9 cellular contexts compared by ENCODE assay signal in the genomic region with DNA sequence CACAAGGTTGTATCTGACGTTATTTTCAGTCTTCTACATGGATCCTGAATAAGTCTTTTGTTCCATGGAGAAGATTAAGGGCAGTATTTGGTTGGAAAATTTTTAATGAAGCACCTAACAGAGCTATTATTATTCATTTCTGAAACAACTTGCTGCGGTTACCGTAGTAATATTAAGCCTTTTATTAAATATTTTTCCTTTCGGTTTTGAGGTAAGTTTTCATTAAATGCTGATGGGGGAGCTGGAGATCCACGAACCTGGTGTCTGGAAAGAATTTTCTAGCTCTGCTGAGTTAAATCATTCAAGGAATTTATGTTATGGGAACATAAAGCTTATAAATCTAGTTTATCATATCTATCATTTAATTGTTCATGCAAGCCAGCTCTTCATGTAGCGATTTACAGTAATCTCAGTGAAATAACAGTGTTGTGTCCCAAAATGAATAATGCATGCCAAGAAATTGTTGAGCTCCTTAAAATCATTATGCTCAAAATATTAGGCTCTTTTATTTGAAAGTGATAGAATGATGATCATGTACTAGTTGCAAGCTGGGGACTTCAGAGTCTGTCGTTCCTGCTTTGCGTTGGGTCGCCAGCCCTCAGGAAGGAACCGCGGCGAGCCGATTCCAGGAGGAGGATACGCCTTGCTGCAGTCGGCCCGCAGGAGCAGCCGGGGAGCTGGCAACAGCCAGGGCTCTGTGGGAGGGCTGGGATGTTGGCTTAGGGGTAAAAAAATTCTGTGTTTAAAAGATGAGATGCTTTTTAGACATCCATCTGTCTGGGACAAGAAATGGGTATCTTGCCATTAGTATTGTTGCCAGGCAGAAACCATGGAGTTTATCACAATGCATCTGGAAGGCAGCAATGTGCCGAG.
DNase-seq lines count a peak whose midpoint lies in the region; ATAC-seq, FAIRE-seq and TF ChIP-seq lines count a peak whose summit lies in the region.
"Had no signal": no experiment of that assay in that cellular context is flagged by ENCODE, and none has a peak within 500 bp of the region (broad histone marks: within the 10 kb centered on the region; RNA-seq: fewer than 3 reads in every experiment).

No MANE protein-coding gene starts in this region.

- H3K4me2 ChIP-seq in HCT116 (ENCODE audit: low read length): no peak overlapping the region
- H3K4me2 ChIP-seq in keratinocyte (ENCODE audit: control insufficient read depth, extremely low read depth, insufficient read depth, low read depth, low read length): peak overlapping the region; percentile 84

- no peak for ATAC-seq in HCT116
- ATAC-seq: Panc1 had no signal

- H3K9me3 ChIP-seq in HCT116 (ENCODE audit: control insufficient read depth in 1 of 2, insufficient read depth in 1 of 2, low read depth in 1 of 2, low read length in 2 of 2): no peaks in the 10 kb centered on the region
- no peaks in the 10 kb centered on the region for H3K9me3 ChIP-seq in keratinocyte (ENCODE audit: control insufficient read depth, low read depth, low read length)
- no peaks in the 10 kb centered on the region for H3K9me3 ChIP-seq in stomach

- no TSS peak for BruUV-seq in HCT116 (replicated peaks; lab: Mats Ljungman, UMichigan)

- TF ChIP-seq RAD21 in HCT116 (IDR thresholded peaks at IDR 0.05; ENCODE audit: low read depth): peak; percentile 20; the same call in 1 of the 2 replicates

- TF ChIP-seq CTCF in HCT116 (IDR thresholded peaks at IDR 0.05 in 2 of 3, conservative IDR thresholded peaks at IDR 0.05 in 1 of 3; ENCODE audit: borderline replicate concordance in 1 of 3, insufficient read depth in 1 of 3, low read depth in 2 of 3, low read length in 2 of 3) (0 out of 6 replicates have a peak, but pooled peaks of 1 of the 3 experiments have one; percentile 27), bronchial epithelial cell (IDR thresholded peaks at IDR 0.05; ENCODE audit: insufficient read depth, low read length, severe bottlenecking) (no peak), keratinocyte (optimal IDR thresholded peaks at IDR 0.05 in 1 of 3, IDR thresholded peaks at IDR 0.05 in 1 of 3, conservative IDR thresholded peaks at IDR 0.05 in 1 of 3; ENCODE audit: extremely low read depth in 1 of 3, insufficient read depth in 2 of 3, low read length in 3 of 3) (peak in 1 of 3 experiments; percentile 45), stomach (IDR thresholded peaks at IDR 0.05) (peak in 4 of 7 experiments; percentile 6 to 20 (median 9))

- no peak for TF ChIP-seq EP300 in stomach (IDR thresholded peaks at IDR 0.05)

- H3K79me2 ChIP-seq in HCT116 (ENCODE audit: insufficient read depth, low read length) (no peaks in the 10 kb centered on the region), keratinocyte (ENCODE audit: control insufficient read depth, insufficient read depth, low read length) (peaks cover 47% of the 10 kb centered on the region)

- H3K9ac ChIP-seq in HCT116 (ENCODE audit: low read length): no peak overlapping the region
- H3K9ac ChIP-seq in keratinocyte (ENCODE audit: control insufficient read depth, extremely low read depth, insufficient read depth, low read length): peak overlapping the region; percentile 55

- RAD21 ChIA-PET in HCT116 (lab: Charles Lee; ENCODE audit: low non-redundant PET in 1 of 2, low total read pairs in 2 of 2, uncharacterized antibody in 2 of 2, unreplicated experiment in 2 of 2): no interaction called here

- CTCF ChIA-PET in HCT116 (lab: Charles Lee): interaction anchor here (0.8 to 1.3 kb wide), 3 partner anchors 12 to 167 kb away, joined by 3 to 6 read pairs (median 3); no protein-coding TSS in a partner anchor

- intact Hi-C loops in HCT116 (cut with micrococcal nuclease): no loop called here
- intact Hi-C loops in stomach (cut with DNase I; ENCODE audit: low total_unique reads): no loop called here

- H3K4me3 ChIP-seq in HCT116 (replicated peaks in 1 of 2; ENCODE audit: low read depth in 1 of 2, low read length in 2 of 2) (no peak overlapping the region), bronchial epithelial cell (ENCODE audit: low read depth, low read length) (no peak overlapping the region), keratinocyte (ENCODE audit: control insufficient read depth in 2 of 3, extremely low read depth in 1 of 3, insufficient read depth in 2 of 3, low read depth in 1 of 3, low read length in 3 of 3) (peak overlapping the region in 2 of 3 experiments; percentile 34 to 44), stomach (peak overlapping the region in 3 of 4 donors; percentile 9 to 21 (median 18))

- dilution Hi-C loops in keratinocyte (cut with MboI; ENCODE audit: extremely low pct_ligation_motif_present, low sequenced_read_pairs): no loop called here

- POLR2A ChIA-PET in HCT116 (lab: Charles Lee): no interaction called here

- H3K27me3 ChIP-seq in HCT116 (ENCODE audit: insufficient read depth, low read length) (no peaks in the 10 kb centered on the region), bronchial epithelial cell (ENCODE audit: control insufficient read depth, insufficient read depth, low read length) (no peaks in the 10 kb centered on the region), keratinocyte (ENCODE audit: control insufficient read depth, extremely low read depth, insufficient read depth, low read length) (no peaks in the 10 kb centered on the region), stomach (no peaks in the 10 kb centered on the region)

- H4K20me1 ChIP-seq in HCT116 (ENCODE audit: insufficient read depth): no peaks in the 10 kb centered on the region
- H4K20me1 ChIP-seq in keratinocyte (ENCODE audit: control insufficient read depth, extremely low read depth, insufficient read depth, low read length): peaks cover 2% of the 10 kb centered on the region

- no peaks in the 10 kb centered on the region for H3K9me2 ChIP-seq in HCT116 (ENCODE audit: insufficient read depth)

- no peaks in the 10 kb centered on the region for H3K9me1 ChIP-seq in keratinocyte (ENCODE audit: control insufficient read depth, extremely low read depth, insufficient read depth, low read length)

- no peak overlapping the region for H3K27ac ChIP-seq in HCT116 (ENCODE audit: low read depth, low read length)
- H3K27ac ChIP-seq in keratinocyte (ENCODE audit: control insufficient read depth, insufficient read depth, low read length): peak overlapping the region; percentile 60
- H3K27ac ChIP-seq in stomach: no peak overlapping the region

- 54 to 72% (median 72%) methylated on average over 18 of the region's 18 CpGs for WGBS in stomach, 5 donors

- H3K36me3 ChIP-seq in HCT116 (ENCODE audit: control insufficient read depth in 1 of 2, insufficient read depth in 2 of 2, low read length in 2 of 2) (no peaks in the 10 kb centered on the region), bronchial epithelial cell (ENCODE audit: control insufficient read depth, insufficient read depth, low read length) (no peaks in the 10 kb centered on the region), keratinocyte (ENCODE audit: control insufficient read depth in 2 of 2, extremely low read depth in 1 of 2, insufficient read depth in 2 of 2, low read length in 2 of 2) (peaks cover 2 to 5% of the 10 kb centered on the region in 2 experiments), stomach (peaks cover 0 to 18% (median 12%) of the 10 kb centered on the region in 4 donors)

- DNase-seq in HCT116 (ENCODE audit: low read depth, low spot score) (no peak), bronchial epithelial cell (ENCODE audit: low read depth) (no peak), keratinocyte (ENCODE audit: low read depth, low spot score) (no peak), stomach (no peak), cerebellar nuclear complex (lab: John Stamatoyannopoulos, UW) (no peak), SKM-1 (lab: John Stamatoyannopoulos, UW; ENCODE audit: unreplicated experiment) (no peak), RCC 7860 (ENCODE audit: low spot score) (no peak), NCI-H2196 (lab: John Stamatoyannopoulos, UW; ENCODE audit: unreplicated experiment) (no peak)

- H2AFZ ChIP-seq in HCT116 (ENCODE audit: low read depth, low read length, poor library complexity, severe bottlenecking): no peak overlapping the region
- no peak overlapping the region for H2AFZ ChIP-seq in keratinocyte (ENCODE audit: control insufficient read depth, low read length)

- no peak for TF ChIP-seq POLR2A in HCT116 (IDR thresholded peaks at IDR 0.05; ENCODE audit: borderline replicate concordance, extremely low read depth, insufficient read depth, insufficient read length)
- no peak for TF ChIP-seq POLR2A in stomach (IDR thresholded peaks at IDR 0.05)

- FAIRE-seq in bronchial epithelial cell (lab: Jason Lieb, UNC): peak; percentile 66
- FAIRE-seq in keratinocyte (lab: Jason Lieb, UNC): no peak
- no peak for FAIRE-seq in RCC 7860 (lab: Jason Lieb, UNC)

- peaks cover 4 to 10% of the 10 kb centered on the region in 2 experiments; a peak in 3 of 4 replicates for H3K4me1 ChIP-seq in HCT116 (ENCODE audit: control insufficient read depth in 1 of 2, insufficient read depth in 2 of 2, low read length in 2 of 2)
- H3K4me1 ChIP-seq in keratinocyte (ENCODE audit: control insufficient read depth, extremely low read depth, insufficient read depth, low read length): peaks cover 49% of the 10 kb centered on the region
- H3K4me1 ChIP-seq in stomach: peaks cover 0 to 28% (median 9%) of the 10 kb centered on the region in 4 donors

TF ChIP-seq in HCT116, 20 proteins besides CTCF, POLR2A, EP300 and RAD21 (continues in another document):
- TF ChIP-seq EZH2phosphoT487 (IDR thresholded peaks at IDR 0.05; ENCODE audit: borderline replicate concordance) (no peak), EGR1 (IDR thresholded peaks at IDR 0.05; ENCODE audit: low read depth) (no peak), YY1 (IDR thresholded peaks at IDR 0.05; ENCODE audit: extremely low read depth, insufficient replicate concordance, low read depth, low read length) (no peak), CBX3 (IDR thresholded peaks at IDR 0.05; ENCODE audit: low read depth) (no peak), ZNF274 (IDR thresholded peaks at IDR 0.05; ENCODE audit: low read depth, low read length) (no peak), SRF (IDR thresholded peaks at IDR 0.05; ENCODE audit: low read depth) (no peak), EZH2 (IDR thresholded peaks at IDR 0.05) (no peak)
- TF ChIP-seq, protein P1, sequence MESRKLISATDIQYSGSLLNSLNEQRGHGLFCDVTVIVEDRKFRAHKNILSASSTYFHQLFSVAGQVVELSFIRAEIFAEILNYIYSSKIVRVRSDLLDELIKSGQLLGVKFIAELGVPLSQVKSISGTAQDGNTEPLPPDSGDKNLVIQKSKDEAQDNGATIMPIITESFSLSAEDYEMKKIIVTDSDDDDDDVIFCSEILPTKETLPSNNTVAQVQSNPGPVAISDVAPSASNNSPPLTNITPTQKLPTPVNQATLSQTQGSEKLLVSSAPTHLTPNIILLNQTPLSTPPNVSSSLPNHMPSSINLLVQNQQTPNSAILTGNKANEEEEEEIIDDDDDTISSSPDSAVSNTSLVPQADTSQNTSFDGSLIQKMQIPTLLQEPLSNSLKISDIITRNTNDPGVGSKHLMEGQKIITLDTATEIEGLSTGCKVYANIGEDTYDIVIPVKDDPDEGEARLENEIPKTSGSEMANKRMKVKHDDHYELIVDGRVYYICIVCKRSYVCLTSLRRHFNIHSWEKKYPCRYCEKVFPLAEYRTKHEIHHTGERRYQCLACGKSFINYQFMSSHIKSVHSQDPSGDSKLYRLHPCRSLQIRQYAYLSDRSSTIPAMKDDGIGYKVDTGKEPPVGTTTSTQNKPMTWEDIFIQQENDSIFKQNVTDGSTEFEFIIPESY (IDR thresholded peaks at IDR 0.05; ENCODE audit: extremely low read depth, insufficient replicate concordance, low read length): no peak

Comparison
In these comparisons a context has a peak if more than half of its experiments do, and no peak if none do; other contexts are left out.
1. H3K4me3 ChIP-seq: peak in keratinocyte (2 of 3) and stomach (3 of 4); none in HCT116 (0 of 2) and bronchial epithelial cell (single experiment).